Comparison of ENCODE assay signal across 14 cellular contexts in the genomic region with DNA sequence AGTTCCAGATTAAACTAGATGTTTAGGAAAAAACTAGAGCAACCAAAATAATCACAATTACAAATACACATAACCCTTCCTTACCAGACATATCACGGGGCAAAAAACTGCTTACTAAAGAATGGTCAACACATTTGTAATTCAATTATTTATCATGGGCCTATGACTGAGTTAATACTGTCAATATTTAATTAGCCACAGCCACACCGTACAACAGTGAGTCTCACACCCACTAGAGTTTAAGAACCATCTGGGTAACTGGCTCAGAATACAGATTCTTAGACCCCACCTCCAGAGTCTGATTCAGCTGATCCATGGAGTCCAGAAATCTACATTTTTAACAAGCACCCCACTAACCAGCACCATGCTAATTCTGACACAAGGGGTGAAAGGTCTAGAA. TPM values are rescaled to one million over a fixed set of nuclear protein-coding genes. Genes with fewer than 3 reads are reported as not detected.
DNase-seq lines count a peak whose midpoint lies in the region; ATAC-seq and TF ChIP-seq lines count a peak whose summit lies in the region.
"Had no signal": no experiment of that assay in that cellular context is flagged by ENCODE, and none has a peak within 500 bp of the region (broad histone marks: within the 10 kb centered on the region; RNA-seq: fewer than 3 reads in every experiment).

No MANE protein-coding gene starts in this region.

- peaks cover 20% of the 10 kb centered on the region for H3K36me3 Mint-ChIP-seq in nephron (ENCODE audit: low read depth)

- H3K27ac ChIP-seq in cardiac muscle cell (peak overlapping the region; percentile 47), body of pancreas (peak overlapping the region in 3 of 4 donors; percentile 31 to 48 (median 41)), upper lobe of right lung (no peak overlapping the region)
- H3K27ac ChIP-seq: 22Rv1, BLaER1 had no signal

- TF ChIP-seq POLR2A in body of pancreas (IDR thresholded peaks at IDR 0.05) = no peak

- no peaks in the 10 kb centered on the region for H3K27me3 Mint-ChIP-seq in nephron (ENCODE audit: low read depth)
- H3K27me3 Mint-ChIP-seq in stimulated activated naive CD8-positive, alpha-beta T cell treated with anti-CD3 and anti-CD28 coated beads, Interleukin-15, amount 100 ng/mL, for 72 hours = no peaks in the 10 kb centered on the region

- H3K9me3 ChIP-seq in cardiac muscle cell (ENCODE audit: low read depth) (no peaks in the 10 kb centered on the region), body of pancreas (no peaks in the 10 kb centered on the region), upper lobe of right lung (no peaks in the 10 kb centered on the region)

- no peak overlapping the region for H3K4me3 Mint-ChIP-seq in nephron
- no peak overlapping the region for H3K4me3 Mint-ChIP-seq in stimulated activated naive CD8-positive, alpha-beta T cell treated with anti-CD3 and anti-CD28 coated beads, Interleukin-15, amount 100 ng/mL, for 72 hours
- H3K4me3 Mint-ChIP-seq: GM23338 had no signal

- no peaks in the 10 kb centered on the region for H3K9me3 Mint-ChIP-seq in nephron
- H3K9me3 Mint-ChIP-seq in stimulated activated naive CD8-positive, alpha-beta T cell treated with anti-CD3 and anti-CD28 coated beads, Interleukin-15, amount 100 ng/mL, for 72 hours = no peaks in the 10 kb centered on the region
- H3K9me3 Mint-ChIP-seq: GM23338 had no signal

- TF ChIP-seq CTCF in cardiac muscle cell (IDR thresholded peaks at IDR 0.05; ENCODE audit: low read depth, low read length) (no peak), body of pancreas (IDR thresholded peaks at IDR 0.05) (no peak), nephron (IDR thresholded peaks at IDR 0.05; ENCODE audit: unreplicated experiment in 3 of 3) (no peak), upper lobe of right lung (IDR thresholded peaks at IDR 0.05) (no peak)

- H3K36me3 ChIP-seq in cardiac muscle cell (peaks cover 2% of the 10 kb centered on the region), body of pancreas (replicated peaks in 1 of 2; ENCODE audit: insufficient read depth in 1 of 2, low read depth in 2 of 2) (no peaks in the 10 kb centered on the region), upper lobe of right lung (peaks cover 8% of the 10 kb centered on the region)

- 7 to 19% methylated on average over 2 of the region's 2 CpGs for WGBS in body of pancreas, 2 donors

- H3K4me1 ChIP-seq in cardiac muscle cell (ENCODE audit: low read depth) = no peaks in the 10 kb centered on the region
- H3K4me1 ChIP-seq in body of pancreas = peaks cover 40% of the 10 kb centered on the region
- H3K4me1 ChIP-seq in upper lobe of right lung = peaks cover 14% of the 10 kb centered on the region
- H3K4me1 ChIP-seq: BLaER1 had no signal

- intact Hi-C loops in left ventricle myocardium superior (cut with micrococcal nuclease) (no loop called here), body of pancreas (cut with DNase I) (no loop called here), upper lobe of right lung (cut with DNase I) (no loop called here)

- peak overlapping the region in 2 of 3 experiments; percentile 10 to 64 for H3K27ac Mint-ChIP-seq in nephron
- H3K27ac Mint-ChIP-seq in stimulated activated naive CD8-positive, alpha-beta T cell treated with anti-CD3 and anti-CD28 coated beads, Interleukin-15, amount 100 ng/mL, for 72 hours = no peak overlapping the region
- H3K27ac Mint-ChIP-seq: GM23338 had no signal

- H3K4me1 Mint-ChIP-seq in nephron = peaks cover 36% of the 10 kb centered on the region
- H3K4me1 Mint-ChIP-seq in stimulated activated naive CD8-positive, alpha-beta T cell treated with anti-CD3 and anti-CD28 coated beads, Interleukin-15, amount 100 ng/mL, for 72 hours = peaks cover 24% of the 10 kb centered on the region
- H3K4me1 Mint-ChIP-seq: GM23338 had no signal

- no peaks in the 10 kb centered on the region for H3K27me3 ChIP-seq in cardiac muscle cell
- H3K27me3 ChIP-seq in body of pancreas = no peaks in the 10 kb centered on the region
- no peaks in the 10 kb centered on the region for H3K27me3 ChIP-seq in upper lobe of right lung
- H3K27me3 ChIP-seq: BLaER1 had no signal

- H3K4me3 ChIP-seq in cardiac muscle cell = no peak overlapping the region
- H3K4me3 ChIP-seq in body of pancreas = no peak overlapping the region
- no peak overlapping the region for H3K4me3 ChIP-seq in upper lobe of right lung
- H3K4me3 ChIP-seq: BLaER1, GM23338 had no signal

- no peak for DNase-seq in cardiac muscle cell (ENCODE audit: low read depth in 1 of 2, low spot score in 1 of 2)
- no peak for DNase-seq in left ventricle myocardium superior
- no peak for DNase-seq in body of pancreas
- DNase-seq in upper lobe of right lung = no peak
- no peak for DNase-seq in NCI-H1436 (lab: John Stamatoyannopoulos, UW)
- no peak for DNase-seq in stimulated activated naive CD8-positive, alpha-beta T cell treated with anti-CD3 and anti-CD28 coated beads, Interleukin-15, amount 100 ng/mL, for 72 hours
- DNase-seq: AML-193, DMS79, H7 had no signal

- no peak for ATAC-seq in left ventricle myocardium superior
- peak; percentile 60 for ATAC-seq in body of pancreas
- ATAC-seq in upper lobe of right lung = peak; percentile 36
- no peak for ATAC-seq in HG03378 (IDR thresholded peaks at IDR 0.05; ENCODE audit: unreplicated experiment)
- ATAC-seq in stimulated activated naive CD8-positive, alpha-beta T cell treated with anti-CD3 and anti-CD28 coated beads, Interleukin-15, amount 100 ng/mL, for 72 hours = no peak
- ATAC-seq: GM23338 had no signal

RNA-seq across cellular contexts. Expression of gene ATL2, which starts 14.8 kb away (rescaled TPM):
- total RNA-seq in cardiac muscle cell (39.8 and 86.5 TPM in 2 replicates), left ventricle myocardium superior (28.2 TPM), body of pancreas (10 to 100 TPM; 43.6 to 62.6 TPM), upper lobe of right lung (69.1 TPM)
- polyA plus RNA-seq in cardiac muscle cell = 28.7 and 45.6 TPM in 2 replicates

Comparison
In these comparisons a context has a peak if more than half of its experiments do, and no peak if none do; other contexts are left out.
1. ATAC-seq: peak in body of pancreas (single experiment) and upper lobe of right lung (single experiment); none in left ventricle myocardium superior (single experiment), HG03378 (single experiment) and stimulated activated naive CD8-positive, alpha-beta T cell treated with anti-CD3 and anti-CD28 coated beads, Interleukin-15, amount 100 ng/mL, for 72 hours (single experiment).
2. H3K27ac Mint-ChIP-seq: peak in nephron (2 of 3); none in stimulated activated naive CD8-positive, alpha-beta T cell treated with anti-CD3 and anti-CD28 coated beads, Interleukin-15, amount 100 ng/mL, for 72 hours (0 of 2).